ENCODE assay signal across 19 cellular contexts in genomic region chr7:1085910-1086421, GRCh38. TPM values are rescaled to one million over a fixed set of nuclear protein-coding genes. Genes with fewer than 3 reads are reported as not detected.
DNase-seq lines count a peak whose midpoint lies in the region; ATAC-seq and TF ChIP-seq lines count a peak whose summit lies in the region.
"Had no signal": no experiment of that assay in that cellular context is flagged by ENCODE, and none has a peak within 500 bp of the region (broad histone marks: within the 10 kb centered on the region; RNA-seq: fewer than 3 reads in every experiment).

No MANE protein-coding gene starts in this region.

- peaks cover 26% of the 10 kb centered on the region for H3K4me1 ChIP-seq in smooth muscle cell (ENCODE audit: low read depth)

- WGBS in smooth muscle cell (ENCODE audit: low lambda C conversion rate), result 96% methylated on average over 11 of the region's 11 CpGs

- no peak overlapping the region for H3K4me3 ChIP-seq in smooth muscle cell
- H3K4me3 ChIP-seq: mucosa of descending colon had no signal

- no peak overlapping the region for H3K9ac ChIP-seq in smooth muscle cell (ENCODE audit: low read depth)

- no peaks in the 10 kb centered on the region for H3K36me3 ChIP-seq in smooth muscle cell (ENCODE audit: low read depth)
- H3K36me3 ChIP-seq: spleen had no signal

- no peaks in the 10 kb centered on the region for H3K27me3 ChIP-seq in smooth muscle cell (ENCODE audit: low read depth)
- H3K27me3 ChIP-seq: esophagus squamous epithelium, spleen had no signal

- H3K27ac ChIP-seq in smooth muscle cell (ENCODE audit: low read depth), result peak overlapping the region; percentile 80

- no peak for ATAC-seq in stimulated activated naive CD8-positive, alpha-beta T cell treated with anti-CD3 and anti-CD28 coated beads, Interleukin-15, Interleukin-2, amounts not matched to agents 100 U/mL and 50 U/mL, for 24 hours
- no peak for ATAC-seq in GM21526 (IDR thresholded peaks at IDR 0.05; ENCODE audit: low FRiP score, unreplicated experiment)
- no peak for ATAC-seq in HG02884 (IDR thresholded peaks at IDR 0.05; ENCODE audit: unreplicated experiment)

- peaks cover 64% of the 10 kb centered on the region for H4K20me1 ChIP-seq in smooth muscle cell (ENCODE audit: low read depth)

- H3F3A ChIP-seq in smooth muscle cell (ENCODE audit: low read depth), result no peaks in the 10 kb centered on the region

- no peak for TF ChIP-seq CTCF in smooth muscle cell (IDR thresholded peaks at IDR 0.05; ENCODE audit: borderline replicate concordance, insufficient read depth, poor library complexity, severe bottlenecking)

- no peaks in the 10 kb centered on the region for H3K9me3 ChIP-seq in smooth muscle cell (replicated peaks; ENCODE audit: low read depth)
- H3K9me3 ChIP-seq: esophagus squamous epithelium, mucosa of descending colon, spleen had no signal

- DNase-seq in EL (peak; percentile 13), LHCN-M2 (ENCODE audit: low read depth) (peak; percentile 58), epidermal melanocyte (ENCODE audit: insufficient read length, low spot score) (peak; percentile 63), smooth muscle cell (lab: John Stamatoyannopoulos, UW; ENCODE audit: unreplicated experiment) (no peak), NCI-H2196 treated with DMSO at 0.1 percent for 48 hours (lab: John Stamatoyannopoulos, UW; ENCODE audit: unreplicated experiment) (no peak)
- DNase-seq in stimulated activated naive CD8-positive, alpha-beta T cell treated with anti-CD3 and anti-CD28 coated beads, Interleukin-15, Interleukin-2, amounts not matched to agents 100 U/mL and 50 U/mL, for 24 hours, result no peak
- DNase-seq: dermis blood vessel endothelial cell, esophagus squamous epithelium, hippocampal formation, KG1, NCI-H1105 treated with DMSO at 0.1 percent for 48 hours, NCI-H82, posterior cingulate gyrus, RPMI8226 had no signal

- H2AFZ ChIP-seq in smooth muscle cell (ENCODE audit: low read depth), result no peak overlapping the region

- peak overlapping the region; percentile 90 for H3K4me2 ChIP-seq in smooth muscle cell

- no peaks in the 10 kb centered on the region for H3K79me2 ChIP-seq in smooth muscle cell (ENCODE audit: low read depth)

RNA-seq across cellular contexts. Expression of gene GPER1, which starts 1.9 kb away (rescaled TPM):
- total RNA-seq in LHCN-M2 (2014; rRNA removed) (0.32 and 0.63 TPM in 2 replicates), smooth muscle cell (0.67 and 1.3 TPM in 2 replicates)
- polyA plus RNA-seq in LHCN-M2 (2012), result 1.1 TPM
- 2.3 and 4.0 TPM in 2 replicates for polyA plus RNA-seq in smooth muscle cell
- total RNA-seq: T-helper 1 cell treated with Interleukin-12 subunit alpha and Interleukin-12 subunit beta and Interleukin-4 antibody, amounts not matched to agents 30 ng/mL and 1 ng/mL, for 36 hours had no signal

RNA-seq across cellular contexts. Expression of gene GPR146, which starts 41.6 kb away (rescaled TPM):
- 4.2 and 4.6 TPM in 2 replicates for total RNA-seq in LHCN-M2 (2014; rRNA removed)
- 3.3 TPM for polyA plus RNA-seq in LHCN-M2 (2012)
- 1.8 and 3.6 TPM in 2 replicates for total RNA-seq in smooth muscle cell
- polyA plus RNA-seq in smooth muscle cell, result 2.2 and 3.8 TPM in 2 replicates

Comparison
In these comparisons a context has a peak if more than half of its experiments do, and no peak if none do; other contexts are left out.
1. DNase-seq: peak in EL (single experiment), LHCN-M2 (single experiment) and epidermal melanocyte (single experiment); none in smooth muscle cell (single experiment), stimulated activated naive CD8-positive, alpha-beta T cell treated with anti-CD3 and anti-CD28 coated beads, Interleukin-15, Interleukin-2, amounts not matched to agents 100 U/mL and 50 U/mL, for 24 hours (single experiment) and NCI-H2196 treated with DMSO at 0.1 percent for 48 hours (single experiment).